8 cellular contexts compared by ENCODE assay signal in the genomic region with DNA sequence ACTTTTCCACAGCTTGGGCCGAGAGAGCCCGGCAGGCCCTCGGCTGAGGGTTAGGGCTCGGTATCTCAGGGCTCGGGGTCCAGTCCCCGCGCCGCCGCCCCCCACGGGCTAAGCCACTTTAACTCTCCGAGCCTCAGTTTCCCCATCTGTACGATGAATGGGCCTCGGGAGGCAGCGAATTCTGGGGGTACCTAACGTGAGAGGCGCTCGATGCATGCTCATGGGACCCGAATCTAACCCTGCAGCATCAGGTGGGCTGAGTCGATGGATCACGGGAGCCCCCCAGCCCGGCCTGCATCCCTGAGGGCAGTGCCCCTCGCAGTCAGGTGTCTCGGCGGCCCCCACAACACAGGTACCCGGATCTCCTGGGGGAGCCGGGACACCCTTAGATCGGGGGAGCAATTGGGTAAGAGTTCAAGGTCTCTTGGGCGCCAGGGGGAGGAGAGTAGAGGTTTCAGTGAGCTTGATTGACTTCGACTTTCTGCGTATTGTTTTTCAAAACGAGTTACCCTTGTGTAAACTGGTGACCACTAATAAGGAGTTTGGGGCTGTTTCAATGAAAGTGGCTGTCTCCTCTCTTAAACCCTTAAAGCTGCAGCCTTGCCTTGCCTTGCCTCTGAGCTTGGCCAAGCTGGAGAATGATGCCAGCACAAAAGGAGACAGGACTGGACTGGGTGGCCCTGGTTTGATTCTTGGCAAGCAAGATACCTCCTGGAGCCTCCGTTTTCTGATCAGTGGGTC. TPM values are rescaled to one million over a fixed set of nuclear protein-coding genes. Genes with fewer than 3 reads are reported as not detected.
DNase-seq lines count a peak whose midpoint lies in the region; FAIRE-seq and TF ChIP-seq lines count a peak whose summit lies in the region.

No MANE protein-coding gene starts in this region.

- H3K4me3 ChIP-seq in ACC112 (ENCODE audit: low read depth, low read length) (peak overlapping the region; percentile 99), trophoblast cell (ENCODE audit: low read depth, low read length) (peak overlapping the region; percentile 88)

- H3K27me3 ChIP-seq in ACC112 (ENCODE audit: insufficient read depth, low read length) (no peaks in the 10 kb centered on the region), trophoblast cell (ENCODE audit: insufficient read depth, low read length) (no peaks in the 10 kb centered on the region)

- H3K23ac ChIP-seq in trophoblast cell (ENCODE audit: low read length), result no peak overlapping the region

- H3K4me1 ChIP-seq in ACC112 (ENCODE audit: control insufficient read depth, insufficient read depth, low read length, unreplicated experiment) (peaks cover 7% of the 10 kb centered on the region), trophoblast cell (ENCODE audit: control insufficient read depth in 1 of 2, insufficient read depth in 2 of 2, low read length in 2 of 2) (peaks cover 11 to 12% of the 10 kb centered on the region in 2 experiments)

- no peak for DNase-seq in GM12891 (ENCODE audit: insufficient read length, low spot score)
- peak; percentile 63 for DNase-seq in NAMALWA (ENCODE audit: low spot score)
- peak; percentile 8 for DNase-seq in activated T-helper 1 cell treated with anti-CD3 and anti-CD28 coated beads, Interleukin-12 subunit alpha, Interleukin-12 subunit beta, Interleukin-2, Interleukin-4 antibody, amounts not matched to agents 30 ng/mL and 10 ng/mL and 1 ng/mL, durations not matched to agents 14 hours and 24 hours and 36 hours (ENCODE audit: low spot score)
- peak in 28 of 42 donors; percentile 3 to 50 (median 25) for DNase-seq in head of caudate nucleus
- DNase-seq in trophoblast cell, result peak in 1 of 2 donors; percentile 41
- DNase-seq in cerebellar nuclear complex (lab: John Stamatoyannopoulos, UW), result no peak
- DNase-seq in hepatic stellate cell (ENCODE audit: low spot score), result no peak

- H4K8ac ChIP-seq in trophoblast cell (ENCODE audit: low read depth, low read length), result peak overlapping the region; percentile 34

- no peak overlapping the region for H2BK12ac ChIP-seq in trophoblast cell (ENCODE audit: low read length)

- peaks cover 39% of the 10 kb centered on the region for H3K4me1 Mint-ChIP-seq in activated T-helper 1 cell treated with anti-CD3 and anti-CD28 coated beads, Interleukin-12 subunit alpha, Interleukin-12 subunit beta, Interleukin-2, Interleukin-4 antibody, amounts not matched to agents 30 ng/mL and 10 ng/mL and 1 ng/mL, durations not matched to agents 14 hours and 24 hours and 36 hours (ENCODE audit: low read depth)

- H3K9me3 ChIP-seq in trophoblast cell (ENCODE audit: insufficient read depth, low read depth, low read length), result no peaks in the 10 kb centered on the region

- H3K4me3 Mint-ChIP-seq in activated T-helper 1 cell treated with anti-CD3 and anti-CD28 coated beads, Interleukin-12 subunit alpha, Interleukin-12 subunit beta, Interleukin-2, Interleukin-4 antibody, amounts not matched to agents 30 ng/mL and 10 ng/mL and 1 ng/mL, durations not matched to agents 14 hours and 24 hours and 36 hours, result peak overlapping the region; percentile 91

- H2AFZ ChIP-seq in ACC112 (ENCODE audit: low read length, unreplicated experiment) (peak overlapping the region; percentile 51), trophoblast cell (ENCODE audit: insufficient read depth, low read length, poor library complexity) (peak overlapping the region; percentile 55)

- peak overlapping the region; percentile 70 for H3K4ac ChIP-seq in trophoblast cell (ENCODE audit: low read depth, low read length)

- H2BK5ac ChIP-seq in trophoblast cell (ENCODE audit: low read depth, low read length, poor library complexity), result peak overlapping the region; percentile 54

- H2AK5ac ChIP-seq in trophoblast cell (ENCODE audit: low read length), result no peak overlapping the region

- peak overlapping the region; percentile 62 for H3K9ac ChIP-seq in trophoblast cell (ENCODE audit: low read length)

- H3K79me2 ChIP-seq in ACC112 (ENCODE audit: control insufficient read depth, insufficient read depth, low read length, unreplicated experiment) (peaks cover 50% of the 10 kb centered on the region), trophoblast cell (ENCODE audit: control insufficient read depth, insufficient read depth, low read length, poor library complexity) (peaks cover 10% of the 10 kb centered on the region)

- no peak for TF ChIP-seq POLR2A in GM12891 (IDR thresholded peaks at IDR 0.05; ENCODE audit: low read depth, low read length)

- H3K4me2 ChIP-seq in trophoblast cell (ENCODE audit: low read length), result peak overlapping the region; percentile 95

- intact Hi-C loops in activated T-helper 1 cell treated with anti-CD3 and anti-CD28 coated beads, Interleukin-12 subunit alpha, Interleukin-12 subunit beta, Interleukin-2, Interleukin-4 antibody, amounts not matched to agents 30 ng/mL and 10 ng/mL and 1 ng/mL, durations not matched to agents 14 hours and 24 hours and 36 hours (cut with micrococcal nuclease), result loop anchor here (1.0 to 2.0 kb wide), 5 partner anchors 37 to 176 kb away; a partner anchor contains a TSS
- intact Hi-C loops in head of caudate nucleus (cut with DNase I), result loop anchor here (5.0 kb wide), 1 partner anchor 38 kb away; a partner anchor contains a TSS

- H3K27me3 Mint-ChIP-seq in activated T-helper 1 cell treated with anti-CD3 and anti-CD28 coated beads, Interleukin-12 subunit alpha, Interleukin-12 subunit beta, Interleukin-2, Interleukin-4 antibody, amounts not matched to agents 30 ng/mL and 10 ng/mL and 1 ng/mL, durations not matched to agents 14 hours and 24 hours and 36 hours (ENCODE audit: insufficient read depth), result peaks cover 3% of the 10 kb centered on the region

- WGBS in trophoblast cell (ENCODE audit: extremely low coverage, insufficient coverage, insufficient read length), result no CpG with 5 or more reads among the region's 32 CpGs

- peak overlapping the region; percentile 86 for H3K18ac ChIP-seq in trophoblast cell (ENCODE audit: low read length)

- no peaks in the 10 kb centered on the region for H3K9me3 Mint-ChIP-seq in activated T-helper 1 cell treated with anti-CD3 and anti-CD28 coated beads, Interleukin-12 subunit alpha, Interleukin-12 subunit beta, Interleukin-2, Interleukin-4 antibody, amounts not matched to agents 30 ng/mL and 10 ng/mL and 1 ng/mL, durations not matched to agents 14 hours and 24 hours and 36 hours

- peak overlapping the region; percentile 69 for H3K14ac ChIP-seq in trophoblast cell (ENCODE audit: low read length)

- H3K27ac Mint-ChIP-seq in activated T-helper 1 cell treated with anti-CD3 and anti-CD28 coated beads, Interleukin-12 subunit alpha, Interleukin-12 subunit beta, Interleukin-2, Interleukin-4 antibody, amounts not matched to agents 30 ng/mL and 10 ng/mL and 1 ng/mL, durations not matched to agents 14 hours and 24 hours and 36 hours, result peak overlapping the region; percentile 67

- peaks cover 5% of the 10 kb centered on the region for H3K36me3 Mint-ChIP-seq in activated T-helper 1 cell treated with anti-CD3 and anti-CD28 coated beads, Interleukin-12 subunit alpha, Interleukin-12 subunit beta, Interleukin-2, Interleukin-4 antibody, amounts not matched to agents 30 ng/mL and 10 ng/mL and 1 ng/mL, durations not matched to agents 14 hours and 24 hours and 36 hours (ENCODE audit: low read depth)

- no peaks in the 10 kb centered on the region for H3K36me3 ChIP-seq in ACC112 (ENCODE audit: insufficient read depth, low read length)
- peaks cover 0 to 2% of the 10 kb centered on the region in 2 experiments for H3K36me3 ChIP-seq in trophoblast cell (ENCODE audit: control insufficient read depth in 1 of 2, insufficient read depth in 2 of 2, low read length in 2 of 2)

- H3K27ac ChIP-seq in ACC112 (ENCODE audit: low read depth, low read length) (no peak overlapping the region), trophoblast cell (ENCODE audit: low read depth, low read length) (no peak overlapping the region)

- FAIRE-seq in GM12891 (lab: Jason Lieb, UNC), result peak; percentile 26

- peaks cover 8% of the 10 kb centered on the region for H3K79me1 ChIP-seq in trophoblast cell (ENCODE audit: low read length)

- H4K91ac ChIP-seq in trophoblast cell (ENCODE audit: low read depth, low read length), result peak overlapping the region; percentile 48

- H4K12ac ChIP-seq in trophoblast cell (ENCODE audit: low read depth, low read length), result peak overlapping the region; percentile 55

- peak overlapping the region; percentile 37 for H2BK120ac ChIP-seq in trophoblast cell (ENCODE audit: insufficient read depth, low read length, poor library complexity)

TF ChIP-seq in GM12891, 5 proteins besides CTCF, POLR2A, EP300 and RAD21:
- peak; percentile 21; the same call in 1 of the 2 replicates for TF ChIP-seq POU2F2 (IDR thresholded peaks at IDR 0.05; ENCODE audit: low read depth, low read length)
- no peak for TF ChIP-seq SPI1 (IDR thresholded peaks at IDR 0.05; ENCODE audit: low read depth, low read length)

RNA-seq across cellular contexts. Expression of a gene that starts 0.6 kb away (rescaled TPM):
- polyA plus RNA-seq in GM12891 (2012; ENCODE audit: low read depth, missing spikeins), result 41.4 TPM
- total RNA-seq in activated T-helper 1 cell treated with anti-CD3 and anti-CD28 coated beads, Interleukin-12 subunit alpha, Interleukin-12 subunit beta, Interleukin-2, Interleukin-4 antibody, amounts not matched to agents 30 ng/mL and 10 ng/mL and 1 ng/mL, durations not matched to agents 14 hours and 24 hours and 36 hours, result 84.4 and 91.2 TPM in 2 replicates
- polyA plus RNA-seq in trophoblast cell (2013), result 59.4 and 65.9 TPM in 2 replicates

RNA-seq across cellular contexts. Expression of a gene that starts 36.8 kb away (rescaled TPM):
- polyA plus RNA-seq in GM12891 (2012; ENCODE audit: low read depth, missing spikeins), result 26.0 TPM
- total RNA-seq in activated T-helper 1 cell treated with anti-CD3 and anti-CD28 coated beads, Interleukin-12 subunit alpha, Interleukin-12 subunit beta, Interleukin-2, Interleukin-4 antibody, amounts not matched to agents 30 ng/mL and 10 ng/mL and 1 ng/mL, durations not matched to agents 14 hours and 24 hours and 36 hours, result 59.9 and 63.9 TPM in 2 replicates
- 22.6 and 24.0 TPM in 2 replicates for polyA plus RNA-seq in trophoblast cell (2013)

Comparison
In these comparisons a context has a peak if more than half of its experiments do, and no peak if none do; other contexts are left out.
1. DNase-seq: peak in NAMALWA (single experiment), activated T-helper 1 cell treated with anti-CD3 and anti-CD28 coated beads, Interleukin-12 subunit alpha, Interleukin-12 subunit beta, Interleukin-2, Interleukin-4 antibody, amounts not matched to agents 30 ng/mL and 10 ng/mL and 1 ng/mL, durations not matched to agents 14 hours and 24 hours and 36 hours (single experiment) and head of caudate nucleus (28 of 42); none in GM12891 (single experiment), cerebellar nuclear complex (0 of 2) and hepatic stellate cell (single experiment).